Comparison of ENCODE assay signal across 18 cellular contexts in genomic region chr5:133370281-133370890, GRCh38.
DNase-seq lines count a peak whose midpoint lies in the region; ATAC-seq and TF ChIP-seq lines count a peak whose summit lies in the region.
"Had no signal": no experiment of that assay in that cellular context is flagged by ENCODE, and none has a peak within 500 bp of the region (broad histone marks: within the 10 kb centered on the region; RNA-seq: fewer than 3 reads in every experiment).

No MANE protein-coding gene starts in this region.

- intact Hi-C loops in mucosa of descending colon (cut with DNase I, micrococcal nuclease) (no loop called here), Calu3 (cut with micrococcal nuclease; ENCODE audit: unreplicated experiment) (no loop called here)

- no peaks in the 10 kb centered on the region for H3K4me1 ChIP-seq in mucosa of descending colon (ENCODE audit: low read depth)
- H3K4me1 ChIP-seq: ascending aorta, lower lobe of right lung, upper lobe of right lung had no signal

- H3K9me3 ChIP-seq in mucosa of descending colon = no peaks in the 10 kb centered on the region
- H3K9me3 ChIP-seq: ascending aorta, lower lobe of right lung, neutrophil, upper lobe of right lung had no signal

- DNase-seq in AG08395 (ENCODE audit: low spot score) (peak; percentile 24), HFF-Myc (ENCODE audit: extremely low read depth, low read depth) (peak; percentile 21), ecto neural progenitor cell (ENCODE audit: low spot score) (peak; percentile 30), mucosa of descending colon (no peak), Calu3 (no peak), NCI-H1105 (lab: John Stamatoyannopoulos, UW) (no peak)
- DNase-seq in stimulated activated CD4-positive, alpha-beta T cell treated with anti-CD3 and anti-CD28 coated beads, Interleukin-12 subunit alpha, Interleukin-12 subunit beta, amount 100 ng/mL, for 4 hours = no peak
- DNase-seq: activated CD8-positive, alpha-beta T cell treated with anti-CD3 and anti-CD28 coated beads, Interleukin-2, amount 10 ng/mL, durations not matched to agents 7 days and 5 days; dermis blood vessel endothelial cell; lower lobe of right lung; NCI-H345; stimulated activated naive CD4-positive, alpha-beta T cell; upper lobe of right lung had no signal

- peak; percentile 54 for ATAC-seq in mucosa of descending colon
- ATAC-seq in GM21619 (IDR thresholded peaks at IDR 0.05; ENCODE audit: unreplicated experiment) = no peak
- ATAC-seq: activated CD8-positive, alpha-beta T cell treated with anti-CD3 and anti-CD28 coated beads, Interleukin-2, amount 10 ng/mL, durations not matched to agents 7 days and 5 days; lower lobe of right lung had no signal

- H3K4me3 ChIP-seq in HFF-Myc (replicated peaks; ENCODE audit: low read depth, low read length) (no peak overlapping the region), mucosa of descending colon (no peak overlapping the region)
- H3K4me3 ChIP-seq: ascending aorta, lower lobe of right lung, upper lobe of right lung had no signal

- no peak overlapping the region for H3K4me3 Mint-ChIP-seq in Calu3 (ENCODE audit: low read depth, unreplicated experiment)
- H3K4me3 Mint-ChIP-seq: activated CD8-positive, alpha-beta T cell treated with anti-CD3 and anti-CD28 coated beads, Interleukin-2, amount 10 ng/mL, durations not matched to agents 7 days and 5 days; B cell had no signal

- H3K36me3 ChIP-seq in mucosa of descending colon (ENCODE audit: low read depth) = no peaks in the 10 kb centered on the region
- H3K36me3 ChIP-seq: ascending aorta, lower lobe of right lung, neutrophil, upper lobe of right lung had no signal

- BruUV-seq in Calu3 (replicated peaks; lab: Mats Ljungman, UMichigan) = no TSS peak

- CTCF ChIA-PET in Calu3 (lab: Charles Lee) = no interaction called here

- no peaks in the 10 kb centered on the region for H3K4me1 Mint-ChIP-seq in Calu3 (ENCODE audit: low read depth, unreplicated experiment)
- H3K4me1 Mint-ChIP-seq: B cell, IgD-negative memory B cell had no signal

- TF ChIP-seq CTCF in HFF-Myc (IDR thresholded peaks at IDR 0.05; ENCODE audit: low read depth, low read length, missing control alignments) (no peak), mucosa of descending colon (IDR thresholded peaks at IDR 0.05) (no peak), Calu3 (IDR thresholded peaks at IDR 0.05; ENCODE audit: unreplicated experiment) (no peak)

- H3K27ac Mint-ChIP-seq in Calu3 (ENCODE audit: unreplicated experiment) = no peak overlapping the region
- H3K27ac Mint-ChIP-seq: activated CD8-positive, alpha-beta T cell treated with anti-CD3 and anti-CD28 coated beads, Interleukin-2, amount 10 ng/mL, durations not matched to agents 7 days and 5 days; B cell; IgD-negative memory B cell had no signal

- H3K27me3 Mint-ChIP-seq in Calu3 (ENCODE audit: unreplicated experiment) = peaks cover 88% of the 10 kb centered on the region

- no peaks in the 10 kb centered on the region for H3K36me3 Mint-ChIP-seq in Calu3 (ENCODE audit: insufficient read depth, unreplicated experiment)

- no peaks in the 10 kb centered on the region for H3K9me3 Mint-ChIP-seq in Calu3 (ENCODE audit: low read depth, unreplicated experiment)

Comparison
In these comparisons a context has a peak if more than half of its experiments do, and no peak if none do; other contexts are left out.
1. DNase-seq: peak in AG08395 (single experiment), HFF-Myc (single experiment) and ecto neural progenitor cell (single experiment); none in mucosa of descending colon (0 of 3), Calu3 (single experiment), stimulated activated CD4-positive, alpha-beta T cell treated with anti-CD3 and anti-CD28 coated beads, Interleukin-12 subunit alpha, Interleukin-12 subunit beta, amount 100 ng/mL, for 4 hours (single experiment) and NCI-H1105 (single experiment).